8 cellular contexts compared by ENCODE assay signal in the genomic region with DNA sequence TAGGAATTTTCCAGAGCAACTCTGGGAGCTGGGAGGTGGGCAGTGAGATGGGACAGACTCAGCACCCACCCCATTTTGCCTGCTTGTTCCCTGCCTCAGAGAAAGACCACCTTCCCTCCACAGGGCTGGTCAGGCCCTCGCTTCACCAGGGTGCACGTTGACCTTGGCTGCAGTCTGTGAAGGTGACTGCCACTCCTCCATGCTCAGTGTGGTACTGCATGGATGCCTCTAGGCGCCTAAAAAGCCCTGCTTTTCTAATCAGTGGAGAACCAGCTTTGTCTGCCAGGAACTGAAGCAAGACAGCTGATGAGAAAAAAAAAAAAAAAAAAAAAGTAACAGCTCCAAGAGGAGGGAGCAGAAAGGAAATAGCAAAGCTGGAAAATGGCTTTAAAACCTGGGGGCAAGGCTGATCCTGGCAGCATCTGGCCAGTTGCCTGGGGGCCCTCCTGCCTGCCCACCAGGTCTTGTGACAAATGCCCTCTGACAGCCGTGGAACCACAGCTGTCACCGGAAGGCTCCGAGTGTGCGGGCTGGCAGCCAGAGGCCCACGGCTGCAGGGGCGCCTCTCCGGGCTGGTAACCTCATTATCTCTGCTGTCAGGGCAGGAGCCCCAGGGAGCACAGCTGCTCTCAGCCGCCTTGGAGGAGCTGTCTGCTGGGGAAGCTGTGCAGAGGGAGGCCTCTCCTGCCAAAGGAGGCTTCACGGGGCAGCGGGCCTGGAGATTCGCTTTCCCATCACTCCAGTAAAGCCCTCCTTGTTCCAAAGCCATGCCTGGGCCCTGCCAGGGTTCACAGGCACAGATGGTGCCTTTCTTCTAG. TPM values are rescaled to one million over a fixed set of nuclear protein-coding genes. Genes with fewer than 3 reads are reported as not detected.
DNase-seq lines count a peak whose midpoint lies in the region; ATAC-seq and TF ChIP-seq lines count a peak whose summit lies in the region.

No MANE protein-coding gene starts in this region.

- no peaks in the 10 kb centered on the region for H3K4me1 Mint-ChIP-seq in T-helper 2 cell treated with Interferon-gamma antibody and Interleukin-4, amounts not matched to agents 5 μg/mL and 100 μg/mL, for 36 hours (ENCODE audit: low read depth)

- no peak overlapping the region for H3K4me3 Mint-ChIP-seq in T-helper 2 cell treated with Interferon-gamma antibody and Interleukin-4, amounts not matched to agents 5 μg/mL and 100 μg/mL, for 36 hours

- no peaks in the 10 kb centered on the region for H3K9me3 Mint-ChIP-seq in T-helper 2 cell treated with Interferon-gamma antibody and Interleukin-4, amounts not matched to agents 5 μg/mL and 100 μg/mL, for 36 hours

- H3K27ac Mint-ChIP-seq in T-helper 2 cell treated with Interferon-gamma antibody and Interleukin-4, amounts not matched to agents 5 μg/mL and 100 μg/mL, for 36 hours: no peak overlapping the region

- no peaks in the 10 kb centered on the region for H3K27me3 ChIP-seq in BE2C

- no peak for ATAC-seq in HG03135 (IDR thresholded peaks at IDR 0.05; ENCODE audit: unreplicated experiment)

- H3K27me3 Mint-ChIP-seq in T-helper 2 cell treated with Interferon-gamma antibody and Interleukin-4, amounts not matched to agents 5 μg/mL and 100 μg/mL, for 36 hours (ENCODE audit: low read depth): no peaks in the 10 kb centered on the region

- H3K9me3 ChIP-seq in BE2C: no peaks in the 10 kb centered on the region

- H3K4me3 ChIP-seq in BE2C (ENCODE audit: low read depth, low read length) (no peak overlapping the region; the same call in 1 of the 2 replicates), HFF-Myc (replicated peaks; ENCODE audit: low read depth, low read length) (no peak overlapping the region)

- DNase-seq in BE2C: peak; percentile 96
- DNase-seq in HFF-Myc (ENCODE audit: extremely low read depth, low read depth): peak; percentile 9
- DNase-seq in SK-N-DZ (ENCODE audit: low spot score): peak; percentile 86
- DNase-seq in glomerular visceral epithelial cell (ENCODE audit: extremely low spot score): peak; percentile 22
- DNase-seq in putamen (ENCODE audit: low spot score): peak; percentile 76
- DNase-seq in effector CD4-positive, alpha-beta T cell: no peak
- no peak for DNase-seq in T-helper 2 cell treated with Interferon-gamma antibody and Interleukin-4, amounts not matched to agents 5 μg/mL and 100 μg/mL, for 36 hours (ENCODE audit: low spot score)

- no peaks in the 10 kb centered on the region for H3K36me3 Mint-ChIP-seq in T-helper 2 cell treated with Interferon-gamma antibody and Interleukin-4, amounts not matched to agents 5 μg/mL and 100 μg/mL, for 36 hours (ENCODE audit: low read depth)

- TF ChIP-seq CTCF in BE2C (IDR thresholded peaks at IDR 0.05; ENCODE audit: low read depth, low read length) (no peak), HFF-Myc (IDR thresholded peaks at IDR 0.05; ENCODE audit: low read depth, low read length, missing control alignments) (no peak)

- no peaks in the 10 kb centered on the region for H3K36me3 ChIP-seq in BE2C

- peaks cover 77% of the 10 kb centered on the region for H3K4me1 ChIP-seq in BE2C

RNA-seq across cellular contexts. Expression of a gene that starts 13.7 kb away (rescaled TPM):
- polyA plus RNA-seq in BE2C (2012; ENCODE audit: insufficient read depth, insufficient read length, low read depth): 8.6 TPM
- 1.9 and 2.0 TPM in 2 replicates for polyA plus RNA-seq in SK-N-DZ (2014; cell fraction: cytosol; rRNA removed)
- polyA plus RNA-seq in SK-N-DZ (2014; cell fraction: nucleus; rRNA removed): 1.1 and 1.2 TPM in 2 replicates

Comparison
In these comparisons a context has a peak if more than half of its experiments do, and no peak if none do; other contexts are left out.
1. DNase-seq: peak in BE2C (single experiment), HFF-Myc (single experiment), SK-N-DZ (single experiment), glomerular visceral epithelial cell (single experiment) and putamen (single experiment); none in effector CD4-positive, alpha-beta T cell (single experiment) and T-helper 2 cell treated with Interferon-gamma antibody and Interleukin-4, amounts not matched to agents 5 μg/mL and 100 μg/mL, for 36 hours (single experiment).